11 cellular contexts compared by ENCODE assay signal in genomic region chr3:106025151-106025722, GRCh38.
DNase-seq lines count a peak whose midpoint lies in the region; ATAC-seq, FAIRE-seq and TF ChIP-seq lines count a peak whose summit lies in the region.
"Had no signal": no experiment of that assay in that cellular context is flagged by ENCODE, and none has a peak within 500 bp of the region (broad histone marks: within the 10 kb centered on the region; RNA-seq: fewer than 3 reads in every experiment).

No MANE protein-coding gene starts in this region.

- H3K4me3 Mint-ChIP-seq in astrocyte (ENCODE audit: unreplicated experiment): no peak overlapping the region
- H3K4me3 Mint-ChIP-seq in T-cell: no peak overlapping the region
- H3K4me3 Mint-ChIP-seq: activated CD8-positive, alpha-beta T cell treated with anti-CD3 and anti-CD28 coated beads for 36 hours; central memory CD8-positive, alpha-beta T cell had no signal

- no peak overlapping the region for H3K4me3 ChIP-seq in AG10803 (ENCODE audit: low read length)
- H3K4me3 ChIP-seq in astrocyte (ENCODE audit: insufficient read depth, low read depth, low read length): no peak overlapping the region
- H3K4me3 ChIP-seq in keratinocyte (ENCODE audit: control insufficient read depth in 2 of 3, extremely low read depth in 1 of 3, insufficient read depth in 2 of 3, low read depth in 1 of 3, low read length in 3 of 3): no peak overlapping the region

- no peak overlapping the region for H3K4me2 ChIP-seq in astrocyte (ENCODE audit: low read length)
- H3K4me2 ChIP-seq in keratinocyte (ENCODE audit: control insufficient read depth, extremely low read depth, insufficient read depth, low read depth, low read length): peak overlapping the region; percentile 54

- H3K9me3 ChIP-seq in astrocyte (ENCODE audit: insufficient read depth, low read depth, low read length) (no peaks in the 10 kb centered on the region), keratinocyte (ENCODE audit: control insufficient read depth, low read depth, low read length) (no peaks in the 10 kb centered on the region)

- TF ChIP-seq CTCF in AG10803 (conservative IDR thresholded peaks at IDR 0.05; ENCODE audit: low read length) (no peak), astrocyte (IDR thresholded peaks at IDR 0.05; ENCODE audit: insufficient read depth, low read depth, low read length) (no peak), keratinocyte (optimal IDR thresholded peaks at IDR 0.05 in 1 of 3, IDR thresholded peaks at IDR 0.05 in 1 of 3, conservative IDR thresholded peaks at IDR 0.05 in 1 of 3; ENCODE audit: extremely low read depth in 1 of 3, insufficient read depth in 2 of 3, low read length in 3 of 3) (no peak)

- H3K27me3 ChIP-seq in astrocyte (ENCODE audit: insufficient read depth, low read length): no peaks in the 10 kb centered on the region
- H3K27me3 ChIP-seq in keratinocyte (ENCODE audit: control insufficient read depth, extremely low read depth, insufficient read depth, low read length): no peaks in the 10 kb centered on the region

- H3K27me3 Mint-ChIP-seq in astrocyte (ENCODE audit: low read depth, unreplicated experiment) (no peaks in the 10 kb centered on the region), T-cell (no peaks in the 10 kb centered on the region)
- H3K27me3 Mint-ChIP-seq: activated CD8-positive, alpha-beta T cell treated with anti-CD3 and anti-CD28 coated beads for 36 hours; central memory CD8-positive, alpha-beta T cell had no signal

- H3K79me2 ChIP-seq in astrocyte (ENCODE audit: insufficient read depth, low read length) (no peaks in the 10 kb centered on the region), keratinocyte (ENCODE audit: control insufficient read depth, insufficient read depth, low read length) (no peaks in the 10 kb centered on the region)

- H3K9me1 ChIP-seq in keratinocyte (ENCODE audit: control insufficient read depth, extremely low read depth, insufficient read depth, low read length): no peaks in the 10 kb centered on the region

- POLR2A ChIA-PET in T-cell (lab: Charles Lee): interaction anchor here in 1 of 2 donors (0.7 kb wide), 1 partner anchor 614 kb away, joined by 3 read pairs; no protein-coding TSS in a partner anchor

- H4K20me1 ChIP-seq in astrocyte (ENCODE audit: insufficient read depth, low read length) (no peaks in the 10 kb centered on the region), keratinocyte (ENCODE audit: control insufficient read depth, extremely low read depth, insufficient read depth, low read length) (no peaks in the 10 kb centered on the region)

- H3K4me1 ChIP-seq in astrocyte (ENCODE audit: insufficient read depth, low read length) (no peaks in the 10 kb centered on the region), keratinocyte (ENCODE audit: control insufficient read depth, extremely low read depth, insufficient read depth, low read length) (peaks cover 11% of the 10 kb centered on the region)

- H3K36me3 Mint-ChIP-seq in astrocyte (ENCODE audit: low read depth, unreplicated experiment): no peaks in the 10 kb centered on the region
- H3K36me3 Mint-ChIP-seq in T-cell: no peaks in the 10 kb centered on the region

- peaks cover 4% of the 10 kb centered on the region for H3K4me1 Mint-ChIP-seq in astrocyte (ENCODE audit: low read depth, unreplicated experiment)
- peaks cover 0 to 9% (median 0%) of the 10 kb centered on the region in 3 donors for H3K4me1 Mint-ChIP-seq in T-cell

- CTCF ChIA-PET in T-cell (lab: Charles Lee): no interaction called here

- FAIRE-seq in astrocyte (lab: Jason Lieb, UNC): no peak
- peak; percentile 46 for FAIRE-seq in keratinocyte (lab: Jason Lieb, UNC)

- H3K27ac ChIP-seq in astrocyte (ENCODE audit: low read depth, low read length): no peak overlapping the region
- peak overlapping the region; percentile 43 for H3K27ac ChIP-seq in keratinocyte (ENCODE audit: control insufficient read depth, insufficient read depth, low read length)

- H3K9ac ChIP-seq in astrocyte (ENCODE audit: low read length): no peak overlapping the region
- H3K9ac ChIP-seq in keratinocyte (ENCODE audit: control insufficient read depth, extremely low read depth, insufficient read depth, low read length): peak overlapping the region; percentile 22

- no peak for ATAC-seq in T-cell (replicated peaks in 1 of 4)
- no peak for ATAC-seq in GM21447 (IDR thresholded peaks at IDR 0.05; ENCODE audit: unreplicated experiment)
- ATAC-seq: activated CD8-positive, alpha-beta T cell treated with anti-CD3 and anti-CD28 coated beads for 36 hours had no signal

- H3K9me3 Mint-ChIP-seq in astrocyte (ENCODE audit: unreplicated experiment) (no peaks in the 10 kb centered on the region), T-cell (no peaks in the 10 kb centered on the region)
- H3K9me3 Mint-ChIP-seq: central memory CD8-positive, alpha-beta T cell had no signal

- dilution Hi-C loops in keratinocyte (cut with MboI; ENCODE audit: extremely low pct_ligation_motif_present, low sequenced_read_pairs): no loop called here

- H2AFZ ChIP-seq in astrocyte (ENCODE audit: low read depth, low read length): peak overlapping the region; percentile 35
- peak overlapping the region; percentile 99 for H2AFZ ChIP-seq in keratinocyte (ENCODE audit: control insufficient read depth, low read length)

- H3K27ac Mint-ChIP-seq in astrocyte (ENCODE audit: unreplicated experiment): no peak overlapping the region
- no peak overlapping the region for H3K27ac Mint-ChIP-seq in T-cell
- H3K27ac Mint-ChIP-seq: activated CD8-positive, alpha-beta T cell treated with anti-CD3 and anti-CD28 coated beads for 36 hours had no signal

- H3K36me3 ChIP-seq in astrocyte (ENCODE audit: insufficient read depth, low read length): no peaks in the 10 kb centered on the region
- H3K36me3 ChIP-seq in keratinocyte (ENCODE audit: control insufficient read depth in 2 of 2, extremely low read depth in 1 of 2, insufficient read depth in 2 of 2, low read length in 2 of 2): no peaks in the 10 kb centered on the region

- DNase-seq in AG10803 (ENCODE audit: low read depth) (peak; percentile 44), M059J (ENCODE audit: low read depth) (peak; percentile 24), astrocyte (ENCODE audit: low read depth) (peak; percentile 4), keratinocyte (ENCODE audit: low read depth, low spot score) (no peak), activated gamma-delta T cell (lab: John Stamatoyannopoulos, UW) (no peak), T-cell (no peak), AML-193 (lab: John Stamatoyannopoulos, UW) (no peak)
- DNase-seq: activated CD8-positive, alpha-beta T cell treated with anti-CD3 and anti-CD28 coated beads for 36 hours; C1 segment of cervical spinal cord had no signal

Comparison
In these comparisons a context has a peak if more than half of its experiments do, and no peak if none do; other contexts are left out.
1. DNase-seq: peak in AG10803 (single experiment), M059J (single experiment) and astrocyte (single experiment); none in keratinocyte (single experiment), activated gamma-delta T cell (single experiment), T-cell (0 of 34) and AML-193 (0 of 2).